ENCODE assay signal across 1 cellular context in genomic region chr6:136288566-136289326, GRCh38.
TF ChIP-seq lines count a peak whose summit lies in the region.

No MANE protein-coding gene starts in this region.

TF ChIP-seq in HepG2, 621 proteins besides CTCF, POLR2A, EP300 and RAD21 (continued from another document and continues in another):
- TF ChIP-seq BHLHE40 (IDR thresholded peaks at IDR 0.05; ENCODE audit: low read length) (no peak; the same call in 1 of the 2 replicates), GTF3A (CRISPR knock-in tag; conservative IDR thresholded peaks at IDR 0.05) (no peak), GLMP (CRISPR knock-in tag; IDR thresholded peaks at IDR 0.05; ENCODE audit: borderline replicate concordance) (no peak), CEBPG (CRISPR knock-in tag; IDR thresholded peaks at IDR 0.05) (no peak), ZNF777 (CRISPR knock-in tag; IDR thresholded peaks at IDR 0.05) (no peak), MTF1 (CRISPR knock-in tag; IDR thresholded peaks at IDR 0.05) (no peak), ZNF614 (CRISPR knock-in tag; IDR thresholded peaks at IDR 0.05; ENCODE audit: borderline replicate concordance) (peak; percentile 10; the same call in 1 of the 2 replicates), ATF5 (CRISPR knock-in tag; IDR thresholded peaks at IDR 0.05; ENCODE audit: low read depth) (no peak), ZBTB8A (CRISPR knock-in tag; IDR thresholded peaks at IDR 0.05; ENCODE audit: borderline replicate concordance, low read depth) (no peak), FOXM1 (CRISPR knock-in tag; IDR thresholded peaks at IDR 0.05) (no peak), TFE3 (CRISPR knock-in tag; IDR thresholded peaks at IDR 0.05) (no peak), ZFP36L2 (CRISPR knock-in tag; IDR thresholded peaks at IDR 0.05) (no peak), TBX3 (IDR thresholded peaks at IDR 0.05; ENCODE audit: borderline replicate concordance) (peak; percentile 89), ZNF546 (CRISPR knock-in tag; conservative IDR thresholded peaks at IDR 0.05) (no peak; the same call in 1 of the 2 replicates), ZNF839 (CRISPR knock-in tag; IDR thresholded peaks at IDR 0.05; ENCODE audit: borderline replicate concordance) (no peak), KMT2A (CRISPR knock-in tag; IDR thresholded peaks at IDR 0.05) (peak; percentile 78; the same call in 1 of the 2 replicates), STAG1 (CRISPR knock-in tag; IDR thresholded peaks at IDR 0.05) (no peak), ZKSCAN8 (CRISPR knock-in tag; IDR thresholded peaks at IDR 0.05; ENCODE audit: borderline replicate concordance) (no peak), ISL2 (CRISPR knock-in tag; IDR thresholded peaks at IDR 0.05) (no peak), NFIB (CRISPR knock-in tag; IDR thresholded peaks at IDR 0.05; ENCODE audit: borderline replicate concordance) (no peak), ZNF432 (CRISPR knock-in tag; IDR thresholded peaks at IDR 0.05; ENCODE audit: borderline replicate concordance) (no peak), ZNF775 (CRISPR knock-in tag; IDR thresholded peaks at IDR 0.05; ENCODE audit: borderline replicate concordance) (no peak), ZNF772 (CRISPR knock-in tag; IDR thresholded peaks at IDR 0.05) (no peak), SRF (IDR thresholded peaks at IDR 0.05; ENCODE audit: low read depth, low read length) (no peak), SIX4 (CRISPR knock-in tag; IDR thresholded peaks at IDR 0.05) (no peak), ZNF850 (CRISPR knock-in tag; conservative IDR thresholded peaks at IDR 0.05) (no peak), EED (CRISPR knock-in tag; IDR thresholded peaks at IDR 0.05) (0 out of 2 replicates have a peak, but pooled peaks have one; percentile 41), ZNF746 (CRISPR knock-in tag; IDR thresholded peaks at IDR 0.05) (no peak), XBP1 (CRISPR knock-in tag; IDR thresholded peaks at IDR 0.05) (0 out of 2 replicates have a peak, but pooled peaks have one; percentile 42), ZNF205 (CRISPR knock-in tag; IDR thresholded peaks at IDR 0.05) (no peak; the same call in 1 of the 2 replicates), MIER2 (CRISPR knock-in tag; IDR thresholded peaks at IDR 0.05) (no peak), NFE2 (CRISPR knock-in tag; IDR thresholded peaks at IDR 0.05) (no peak), DMAP1 (CRISPR knock-in tag; IDR thresholded peaks at IDR 0.05) (no peak), NR1H2 (CRISPR knock-in tag; IDR thresholded peaks at IDR 0.05; ENCODE audit: borderline replicate concordance, low read depth) (no peak), ZNF138 (CRISPR knock-in tag; IDR thresholded peaks at IDR 0.05; ENCODE audit: low read depth) (no peak), ZFP36L1 (CRISPR knock-in tag; IDR thresholded peaks at IDR 0.05) (no peak), ZNF703 (CRISPR knock-in tag; IDR thresholded peaks at IDR 0.05; ENCODE audit: borderline replicate concordance) (no peak), ZNF17 (CRISPR knock-in tag; IDR thresholded peaks at IDR 0.05) (no peak), TFAP4 (IDR thresholded peaks at IDR 0.05; ENCODE audit: borderline replicate concordance, low read depth) (peak; percentile 7; the same call in 1 of the 2 replicates), ZNF136 (CRISPR knock-in tag; IDR thresholded peaks at IDR 0.05; ENCODE audit: low read depth) (no peak), NFATC3 (CRISPR knock-in tag; IDR thresholded peaks at IDR 0.05) (no peak), ZFAT (CRISPR knock-in tag; conservative IDR thresholded peaks at IDR 0.05) (no peak; the same call in 1 of the 2 replicates), ZFP82 (CRISPR knock-in tag; IDR thresholded peaks at IDR 0.05; ENCODE audit: borderline replicate concordance) (peak; percentile 22; the same call in 1 of the 2 replicates), REXO4 (CRISPR knock-in tag; IDR thresholded peaks at IDR 0.05; ENCODE audit: borderline replicate concordance) (no peak), ZSCAN22 (CRISPR knock-in tag; IDR thresholded peaks at IDR 0.05) (no peak), ZNF331 (CRISPR knock-in tag; IDR thresholded peaks at IDR 0.05) (no peak; the same call in 1 of the 2 replicates), ZZZ3 (CRISPR knock-in tag; IDR thresholded peaks at IDR 0.05; ENCODE audit: borderline replicate concordance) (no peak), ZNF547 (CRISPR knock-in tag; IDR thresholded peaks at IDR 0.05) (no peak; the same call in 1 of the 2 replicates), SP5 (CRISPR knock-in tag; IDR thresholded peaks at IDR 0.05; ENCODE audit: borderline replicate concordance, low read depth) (peak; percentile 61; the same call in 1 of the 2 replicates), ZMAT5 (CRISPR knock-in tag; IDR thresholded peaks at IDR 0.05; ENCODE audit: borderline replicate concordance, low read depth) (no peak)
- TF ChIP-seq, protein P1, sequence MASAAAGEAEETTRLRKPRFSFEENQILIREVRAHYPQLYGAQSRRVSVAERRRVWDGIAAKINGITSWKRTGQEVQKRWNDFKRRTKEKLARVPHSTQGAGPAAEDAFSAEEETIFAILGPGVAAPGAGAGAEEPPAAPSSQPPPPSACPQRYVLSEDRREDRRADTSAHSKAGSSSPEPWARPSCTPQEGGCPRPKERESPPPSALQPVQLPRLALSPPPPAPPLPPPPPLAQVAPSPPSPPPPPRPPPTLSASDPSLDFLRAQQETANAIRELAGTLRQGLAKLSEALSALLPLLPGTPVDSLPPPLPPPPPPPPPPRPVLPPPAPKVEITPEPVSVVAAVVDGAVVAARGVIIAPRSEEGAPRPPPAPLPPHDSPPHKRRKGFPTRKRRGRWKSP (CRISPR knock-in tag; IDR thresholded peaks at IDR 0.05), result no peak; the same call in 1 of the 2 replicates
- TF ChIP-seq, protein P2, sequence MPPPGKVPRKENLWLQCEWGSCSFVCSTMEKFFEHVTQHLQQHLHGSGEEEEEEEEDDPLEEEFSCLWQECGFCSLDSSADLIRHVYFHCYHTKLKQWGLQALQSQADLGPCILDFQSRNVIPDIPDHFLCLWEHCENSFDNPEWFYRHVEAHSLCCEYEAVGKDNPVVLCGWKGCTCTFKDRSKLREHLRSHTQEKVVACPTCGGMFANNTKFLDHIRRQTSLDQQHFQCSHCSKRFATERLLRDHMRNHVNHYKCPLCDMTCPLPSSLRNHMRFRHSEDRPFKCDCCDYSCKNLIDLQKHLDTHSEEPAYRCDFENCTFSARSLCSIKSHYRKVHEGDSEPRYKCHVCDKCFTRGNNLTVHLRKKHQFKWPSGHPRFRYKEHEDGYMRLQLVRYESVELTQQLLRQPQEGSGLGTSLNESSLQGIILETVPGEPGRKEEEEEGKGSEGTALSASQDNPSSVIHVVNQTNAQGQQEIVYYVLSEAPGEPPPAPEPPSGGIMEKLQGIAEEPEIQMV (CRISPR knock-in tag; IDR thresholded peaks at IDR 0.05; ENCODE audit: low read depth), result no peak
- TF ChIP-seq, protein P3, sequence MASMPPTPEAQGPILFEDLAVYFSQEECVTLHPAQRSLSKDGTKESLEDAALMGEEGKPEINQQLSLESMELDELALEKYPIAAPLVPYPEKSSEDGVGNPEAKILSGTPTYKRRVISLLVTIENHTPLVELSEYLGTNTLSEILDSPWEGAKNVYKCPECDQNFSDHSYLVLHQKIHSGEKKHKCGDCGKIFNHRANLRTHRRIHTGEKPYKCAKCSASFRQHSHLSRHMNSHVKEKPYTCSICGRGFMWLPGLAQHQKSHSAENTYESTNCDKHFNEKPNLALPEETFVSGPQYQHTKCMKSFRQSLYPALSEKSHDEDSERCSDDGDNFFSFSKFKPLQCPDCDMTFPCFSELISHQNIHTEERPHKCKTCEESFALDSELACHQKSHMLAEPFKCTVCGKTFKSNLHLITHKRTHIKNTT (CRISPR knock-in tag; IDR thresholded peaks at IDR 0.05), result no peak
- TF ChIP-seq, protein P4, sequence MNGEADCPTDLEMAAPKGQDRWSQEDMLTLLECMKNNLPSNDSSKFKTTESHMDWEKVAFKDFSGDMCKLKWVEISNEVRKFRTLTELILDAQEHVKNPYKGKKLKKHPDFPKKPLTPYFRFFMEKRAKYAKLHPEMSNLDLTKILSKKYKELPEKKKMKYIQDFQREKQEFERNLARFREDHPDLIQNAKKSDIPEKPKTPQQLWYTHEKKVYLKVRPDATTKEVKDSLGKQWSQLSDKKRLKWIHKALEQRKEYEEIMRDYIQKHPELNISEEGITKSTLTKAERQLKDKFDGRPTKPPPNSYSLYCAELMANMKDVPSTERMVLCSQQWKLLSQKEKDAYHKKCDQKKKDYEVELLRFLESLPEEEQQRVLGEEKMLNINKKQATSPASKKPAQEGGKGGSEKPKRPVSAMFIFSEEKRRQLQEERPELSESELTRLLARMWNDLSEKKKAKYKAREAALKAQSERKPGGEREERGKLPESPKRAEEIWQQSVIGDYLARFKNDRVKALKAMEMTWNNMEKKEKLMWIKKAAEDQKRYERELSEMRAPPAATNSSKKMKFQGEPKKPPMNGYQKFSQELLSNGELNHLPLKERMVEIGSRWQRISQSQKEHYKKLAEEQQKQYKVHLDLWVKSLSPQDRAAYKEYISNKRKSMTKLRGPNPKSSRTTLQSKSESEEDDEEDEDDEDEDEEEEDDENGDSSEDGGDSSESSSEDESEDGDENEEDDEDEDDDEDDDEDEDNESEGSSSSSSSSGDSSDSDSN (CRISPR knock-in tag; IDR thresholded peaks at IDR 0.05), result no peak
- TF ChIP-seq, protein P5, sequence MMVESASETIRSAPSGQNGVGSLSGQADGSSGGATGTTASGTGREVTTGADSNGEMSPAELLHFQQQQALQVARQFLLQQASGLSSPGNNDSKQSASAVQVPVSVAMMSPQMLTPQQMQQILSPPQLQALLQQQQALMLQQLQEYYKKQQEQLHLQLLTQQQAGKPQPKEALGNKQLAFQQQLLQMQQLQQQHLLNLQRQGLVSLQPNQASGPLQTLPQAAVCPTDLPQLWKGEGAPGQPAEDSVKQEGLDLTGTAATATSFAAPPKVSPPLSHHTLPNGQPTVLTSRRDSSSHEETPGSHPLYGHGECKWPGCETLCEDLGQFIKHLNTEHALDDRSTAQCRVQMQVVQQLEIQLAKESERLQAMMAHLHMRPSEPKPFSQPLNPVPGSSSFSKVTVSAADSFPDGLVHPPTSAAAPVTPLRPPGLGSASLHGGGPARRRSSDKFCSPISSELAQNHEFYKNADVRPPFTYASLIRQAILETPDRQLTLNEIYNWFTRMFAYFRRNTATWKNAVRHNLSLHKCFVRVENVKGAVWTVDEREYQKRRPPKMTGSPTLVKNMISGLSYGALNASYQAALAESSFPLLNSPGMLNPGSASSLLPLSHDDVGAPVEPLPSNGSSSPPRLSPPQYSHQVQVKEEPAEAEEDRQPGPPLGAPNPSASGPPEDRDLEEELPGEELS (CRISPR knock-in tag; IDR thresholded peaks at IDR 0.05), result no peak
- TF ChIP-seq, protein P6, sequence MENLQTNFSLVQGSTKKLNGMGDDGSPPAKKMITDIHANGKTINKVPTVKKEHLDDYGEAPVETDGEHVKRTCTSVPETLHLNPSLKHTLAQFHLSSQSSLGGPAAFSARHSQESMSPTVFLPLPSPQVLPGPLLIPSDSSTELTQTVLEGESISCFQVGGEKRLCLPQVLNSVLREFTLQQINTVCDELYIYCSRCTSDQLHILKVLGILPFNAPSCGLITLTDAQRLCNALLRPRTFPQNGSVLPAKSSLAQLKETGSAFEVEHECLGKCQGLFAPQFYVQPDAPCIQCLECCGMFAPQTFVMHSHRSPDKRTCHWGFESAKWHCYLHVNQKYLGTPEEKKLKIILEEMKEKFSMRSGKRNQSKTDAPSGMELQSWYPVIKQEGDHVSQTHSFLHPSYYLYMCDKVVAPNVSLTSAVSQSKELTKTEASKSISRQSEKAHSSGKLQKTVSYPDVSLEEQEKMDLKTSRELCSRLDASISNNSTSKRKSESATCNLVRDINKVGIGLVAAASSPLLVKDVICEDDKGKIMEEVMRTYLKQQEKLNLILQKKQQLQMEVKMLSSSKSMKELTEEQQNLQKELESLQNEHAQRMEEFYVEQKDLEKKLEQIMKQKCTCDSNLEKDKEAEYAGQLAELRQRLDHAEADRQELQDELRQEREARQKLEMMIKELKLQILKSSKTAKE (CRISPR knock-in tag; IDR thresholded peaks at IDR 0.05; ENCODE audit: borderline replicate concordance), result no peak
